Comparison of ENCODE assay signal across 24 cellular contexts in the genomic region with DNA sequence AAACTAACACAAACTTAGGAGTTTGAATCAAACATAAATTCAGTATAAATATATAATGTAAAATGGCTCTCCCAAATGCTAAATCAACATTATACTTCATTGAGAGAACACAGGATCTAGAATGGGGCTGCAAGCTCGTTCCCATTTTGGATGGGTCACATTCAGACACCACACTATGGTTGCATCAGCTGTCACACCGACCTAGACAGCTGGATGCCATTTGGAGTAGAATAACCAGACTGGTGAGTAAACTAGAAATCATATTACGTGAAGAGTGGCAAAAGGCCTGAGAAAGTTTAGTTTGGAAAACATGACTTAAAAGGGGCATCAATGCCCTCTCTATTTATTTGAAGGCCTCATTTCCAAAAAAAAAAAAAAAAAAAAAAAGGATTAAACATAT.
"Had no signal": no experiment of that assay in that cellular context is flagged by ENCODE, and none has a peak within 500 bp of the region (broad histone marks: within the 10 kb centered on the region; RNA-seq: fewer than 3 reads in every experiment).

No MANE protein-coding gene starts in this region.

- DNase-seq: IMR-90, Karpas-422, KG1, MG63, NCI-H1092, NCI-H1105 treated with DMSO at 0.1 percent for 48 hours, NCI-H1417 treated with DMSO at 0.1 percent for 48 hours, NCI-H146, NCI-H1694 treated with DMSO at 0.1 percent for 48 hours, NCI-H1930, NCI-H2081, NCI-H2107, NCI-H226, NCI-H446, NCI-H510A, NCI-H524 treated with DMSO at 0.1 percent for 48 hours, NCI-H69, NCI-H774, OCI-M1, PC-9, Peyer's patch, SHP77 treated with DMSO at 0.1 percent for 48 hours had no signal

- H3K9me3 ChIP-seq: MG63, Peyer's patch, SJSA1 had no signal

- H3K4me2 ChIP-seq: PC-9 had no signal

- H3K36me3 ChIP-seq: MG63, Peyer's patch, SJSA1 had no signal

- H3K27ac ChIP-seq: PC-9, Peyer's patch, SJSA1, SK-N-MC had no signal

- H3K4me3 ChIP-seq: MG63, PC-9, Peyer's patch, SJSA1, SK-N-MC had no signal

- H2AFZ ChIP-seq: PC-9 had no signal

- H3K27me3 ChIP-seq: MG63, Peyer's patch, SJSA1 had no signal

- H3K4me1 ChIP-seq: Peyer's patch, SJSA1 had no signal
